Comparison of ENCODE assay signal across 1 cellular context in the genomic region with DNA sequence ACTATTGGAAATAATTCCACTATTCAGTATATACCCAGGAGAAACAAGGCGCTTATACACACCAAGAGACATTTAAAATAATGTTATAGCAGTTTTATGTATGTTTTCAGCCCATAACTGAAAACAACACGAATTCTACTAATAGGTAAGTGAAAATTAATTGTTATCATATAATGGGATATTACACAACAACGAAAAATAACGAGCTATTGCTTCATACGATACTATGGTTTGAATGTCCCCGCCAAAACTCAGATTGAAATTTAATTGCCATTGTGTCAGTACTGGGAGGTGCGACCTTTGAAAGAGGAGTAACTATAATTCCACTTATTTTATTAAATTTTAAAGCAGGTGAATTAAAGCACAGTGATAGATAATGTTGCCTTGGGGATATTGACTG.
TF ChIP-seq lines count a peak whose summit lies in the region.

No MANE protein-coding gene starts in this region.

TF ChIP-seq in HepG2, 621 proteins besides CTCF, POLR2A, EP300 and RAD21:
- TF ChIP-seq CEBPB (IDR thresholded peaks at IDR 0.05; ENCODE audit: borderline replicate concordance, low read depth, low read length): peak; percentile 45; the same call in 1 of the 2 replicates
- no peak for TF ChIP-seq ELF3 (CRISPR knock-in tag; IDR thresholded peaks at IDR 0.05)
- TF ChIP-seq ZNF432 (CRISPR knock-in tag; IDR thresholded peaks at IDR 0.05; ENCODE audit: borderline replicate concordance): no peak
